In genomic region chr6:142773324-142773723, GRCh38 we compare ENCODE assay signal across 18 cellular contexts.
DNase-seq lines count a peak whose midpoint lies in the region; ATAC-seq and TF ChIP-seq lines count a peak whose summit lies in the region.
"Had no signal": no experiment of that assay in that cellular context is flagged by ENCODE, and none has a peak within 500 bp of the region (broad histone marks: within the 10 kb centered on the region; RNA-seq: fewer than 3 reads in every experiment).

No MANE protein-coding gene starts in this region.

- H3K36me3 ChIP-seq in left ventricle myocardium inferior = peaks cover 63% of the 10 kb centered on the region
- H3K36me3 ChIP-seq: HAP-1 had no signal

- H3K36me3 Mint-ChIP-seq in T-helper 17 cell (ENCODE audit: low read depth) = peaks cover 14% of the 10 kb centered on the region
- H3K36me3 Mint-ChIP-seq in activated naive CD8-positive, alpha-beta T cell = peaks cover 40% of the 10 kb centered on the region

- TF ChIP-seq CTCF in left ventricle myocardium inferior (IDR thresholded peaks at IDR 0.05; ENCODE audit: borderline replicate concordance) = no peak

- no peaks in the 10 kb centered on the region for H3K9me3 ChIP-seq in T-helper 17 cell (ENCODE audit: control insufficient read depth, low read length, poor library complexity, severe bottlenecking)
- H3K9me3 ChIP-seq in left ventricle myocardium inferior (replicated peaks) = no peaks in the 10 kb centered on the region
- H3K9me3 ChIP-seq: HAP-1, lower lobe of right lung, tibial artery had no signal

- H3K4me3 ChIP-seq in left ventricle myocardium inferior = no peak overlapping the region
- H3K4me3 ChIP-seq: HAP-1, lower lobe of right lung, tibial artery had no signal

- DNase-seq in stimulated activated CD4-positive, alpha-beta T cell treated with anti-CD3 and anti-CD28 coated beads, Interleukin-15, amount 100 ng/mL, for 24 hours = peak; percentile 46
- no peak for DNase-seq in stimulated activated CD4-positive, alpha-beta T cell treated with anti-CD3 and anti-CD28 coated beads, Interleukin-2, amount 100 ng/mL, for 48 hours
- DNase-seq in T-helper 17 cell = no peak
- DNase-seq in stimulated activated naive CD8-positive, alpha-beta T cell treated with anti-CD3 and anti-CD28 coated beads, Interleukin-15, Interleukin-2, amounts not matched to agents 100 U/mL and 50 U/mL, for 24 hours = peak; percentile 24
- no peak for DNase-seq in left ventricle myocardium inferior
- DNase-seq in sciatic nerve (ENCODE audit: low spot score) = no peak
- DNase-seq: DMS79; kidney; lower lobe of right lung; NCI-H1694; NCI-H526 treated with DMSO at 0.1 percent for 48 hours; stimulated activated naive B cell treated with anti-CD40 and anti-IgM and Interleukin-4, amounts not matched to agents 10 μg/mL and 1 μg/mL and 100 μg/mL, for 72 hours; tibial artery had no signal

- peak overlapping the region; percentile 85 for H3K27ac Mint-ChIP-seq in T-helper 17 cell
- H3K27ac Mint-ChIP-seq in activated naive CD8-positive, alpha-beta T cell = peak overlapping the region; percentile 78
- H3K27ac Mint-ChIP-seq: progenitor cell of endocrine pancreas had no signal

- H3K27ac ChIP-seq in left ventricle myocardium inferior (replicated peaks) = no peak overlapping the region
- H3K27ac ChIP-seq: lower lobe of right lung, tibial artery, VCaP had no signal

- intact Hi-C loops in left ventricle myocardium inferior (cut with micrococcal nuclease) (no loop called here), sciatic nerve (cut with DNase I) (no loop called here)

- peaks cover 32% of the 10 kb centered on the region for H3K4me1 Mint-ChIP-seq in T-helper 17 cell
- peaks cover 61% of the 10 kb centered on the region for H3K4me1 Mint-ChIP-seq in activated naive CD8-positive, alpha-beta T cell (ENCODE audit: low read depth)

- peak overlapping the region; percentile 67 for H3K4me3 Mint-ChIP-seq in T-helper 17 cell
- peak overlapping the region; percentile 6 for H3K4me3 Mint-ChIP-seq in activated naive CD8-positive, alpha-beta T cell
- H3K4me3 Mint-ChIP-seq: stimulated activated naive B cell treated with anti-CD40 and anti-IgM and Interleukin-4, amounts not matched to agents 10 μg/mL and 1 μg/mL and 100 μg/mL, for 72 hours had no signal

- no peaks in the 10 kb centered on the region for H3K27me3 Mint-ChIP-seq in T-helper 17 cell
- H3K27me3 Mint-ChIP-seq in activated naive CD8-positive, alpha-beta T cell = no peaks in the 10 kb centered on the region
- H3K27me3 Mint-ChIP-seq: progenitor cell of endocrine pancreas; stimulated activated naive B cell treated with anti-CD40 and anti-IgM and Interleukin-4, amounts not matched to agents 10 μg/mL and 1 μg/mL and 100 μg/mL, for 72 hours had no signal

- ATAC-seq in T-helper 17 cell (peak; percentile 52), HG03196 (IDR thresholded peaks at IDR 0.05; ENCODE audit: unreplicated experiment) (no peak), sciatic nerve (no peak)
- ATAC-seq in stimulated activated naive CD8-positive, alpha-beta T cell treated with anti-CD3 and anti-CD28 coated beads, Interleukin-15, Interleukin-2, amounts not matched to agents 100 U/mL and 50 U/mL, for 24 hours = peak; percentile 89
- ATAC-seq: lower lobe of right lung; stimulated activated naive B cell treated with anti-CD40 and anti-IgM and Interleukin-4, amounts not matched to agents 10 μg/mL and 1 μg/mL and 100 μg/mL, for 72 hours had no signal

- no peaks in the 10 kb centered on the region for H3K4me1 ChIP-seq in left ventricle myocardium inferior
- H3K4me1 ChIP-seq: HAP-1, lower lobe of right lung, tibial artery had no signal

- H3K9me3 Mint-ChIP-seq in activated naive CD8-positive, alpha-beta T cell (ENCODE audit: low read depth) = no peaks in the 10 kb centered on the region
- H3K9me3 Mint-ChIP-seq: stimulated activated naive B cell treated with anti-CD40 and anti-IgM and Interleukin-4, amounts not matched to agents 10 μg/mL and 1 μg/mL and 100 μg/mL, for 72 hours had no signal

- no peaks in the 10 kb centered on the region for H3K27me3 ChIP-seq in left ventricle myocardium inferior (ENCODE audit: low read depth)
- H3K27me3 ChIP-seq: tibial artery had no signal

Comparison
In these comparisons a context has a peak if more than half of its experiments do, and no peak if none do; other contexts are left out.
1. DNase-seq: peak in stimulated activated CD4-positive, alpha-beta T cell treated with anti-CD3 and anti-CD28 coated beads, Interleukin-15, amount 100 ng/mL, for 24 hours (single experiment) and stimulated activated naive CD8-positive, alpha-beta T cell treated with anti-CD3 and anti-CD28 coated beads, Interleukin-15, Interleukin-2, amounts not matched to agents 100 U/mL and 50 U/mL, for 24 hours (single experiment); none in stimulated activated CD4-positive, alpha-beta T cell treated with anti-CD3 and anti-CD28 coated beads, Interleukin-2, amount 100 ng/mL, for 48 hours (0 of 2), T-helper 17 cell (0 of 3), left ventricle myocardium inferior (single experiment) and sciatic nerve (single experiment).
2. ATAC-seq: peak in T-helper 17 cell (single experiment) and stimulated activated naive CD8-positive, alpha-beta T cell treated with anti-CD3 and anti-CD28 coated beads, Interleukin-15, Interleukin-2, amounts not matched to agents 100 U/mL and 50 U/mL, for 24 hours (single experiment); none in HG03196 (single experiment) and sciatic nerve (single experiment).